15 cellular contexts compared by ENCODE assay signal in the genomic region with DNA sequence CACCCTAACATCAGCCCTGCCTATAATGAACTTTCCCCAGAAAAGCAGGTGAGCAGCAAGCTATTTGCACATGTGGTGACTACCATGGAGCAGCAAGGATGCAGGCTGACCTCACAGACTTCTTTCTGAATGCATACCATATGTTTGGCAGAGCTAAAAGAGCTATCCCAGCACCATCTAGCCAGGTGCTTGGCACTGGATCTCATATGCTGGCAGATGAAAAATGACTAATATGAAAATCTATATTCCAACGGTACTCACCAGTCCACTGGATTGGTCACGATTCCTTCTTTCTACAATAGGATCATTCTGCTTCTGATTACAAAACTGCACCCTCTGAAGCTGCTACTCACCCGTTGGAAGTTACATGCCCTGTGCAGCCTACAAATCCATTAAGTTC.
"Had no signal": no experiment of that assay in that cellular context is flagged by ENCODE, and none has a peak within 500 bp of the region (broad histone marks: within the 10 kb centered on the region; RNA-seq: fewer than 3 reads in every experiment).

No MANE protein-coding gene starts in this region.

- H3K27ac ChIP-seq: body of pancreas, left lung, parathyroid adenoma, thoracic aorta, upper lobe of right lung had no signal

- H3K9me3 ChIP-seq: body of pancreas, left lung, mucosa of descending colon, thoracic aorta, upper lobe of right lung had no signal

- H3K36me3 ChIP-seq: left lung, thoracic aorta, upper lobe of right lung had no signal

- H3K79me2 ChIP-seq: parathyroid adenoma had no signal

- H2AFZ ChIP-seq: parathyroid adenoma had no signal

- DNase-seq: activated CD4-positive, alpha-beta T cell treated with anti-CD3 and anti-CD28 coated beads, Interleukin-2, amount 50 U/mL, for 1 hour; activated CD8-positive, alpha-beta memory T cell treated with anti-CD3 and anti-CD28 coated beads for 24 hours; activated gamma-delta T cell treated with Interleukin-2 at 50 U/mL for 16 hours; amniotic stem cell; body of pancreas; cortex of kidney; effector CD8-positive, alpha-beta T cell; left lung; mucosa of descending colon; naive thymus-derived CD4-positive, alpha-beta T cell; stimulated activated CD4-positive, alpha-beta T cell treated with anti-CD3 and anti-CD28 coated beads, Interleukin-1b, Interleukin-23, amount 100 ng/mL, for 48 hours; T1000; upper lobe of right lung had no signal

- H3K4me3 ChIP-seq: body of pancreas, left lung, mucosa of descending colon, thoracic aorta, upper lobe of right lung had no signal

- H3K4me1 ChIP-seq: left lung, parathyroid adenoma, upper lobe of right lung had no signal
